11 cellular contexts compared by ENCODE assay signal in genomic region chr1:159867322-159868064, GRCh38. TPM values are rescaled to one million over a fixed set of nuclear protein-coding genes. Genes with fewer than 3 reads are reported as not detected.
DNase-seq lines count a peak whose midpoint lies in the region; ATAC-seq and TF ChIP-seq lines count a peak whose summit lies in the region.
"Had no signal": no experiment of that assay in that cellular context is flagged by ENCODE, and none has a peak within 500 bp of the region (broad histone marks: within the 10 kb centered on the region; RNA-seq: fewer than 3 reads in every experiment).

No MANE protein-coding gene starts in this region.

- H3K36me3 Mint-ChIP-seq in T-helper 17 cell (ENCODE audit: low read depth), result peaks cover 4% of the 10 kb centered on the region
- H3K36me3 Mint-ChIP-seq: natural killer cell treated with Interleukin-12 subunit alpha and Interleukin-12 subunit beta and Interleukin-15 and Interleukin-18, amount 100 ng/mL, for 72 hours had no signal

- H3K27me3 Mint-ChIP-seq in T-helper 17 cell, result peaks cover 13% of the 10 kb centered on the region

- no peaks in the 10 kb centered on the region for H3K27me3 ChIP-seq in kidney epithelial cell (ENCODE audit: control insufficient read depth, insufficient read depth, low read length)

- H3K4me3 Mint-ChIP-seq in T-helper 17 cell, result no peak overlapping the region
- H3K4me3 Mint-ChIP-seq: natural killer cell treated with Interleukin-12 subunit alpha and Interleukin-12 subunit beta and Interleukin-15 and Interleukin-18, amount 100 ng/mL, for 72 hours; stimulated activated memory B cell treated with anti-CD40 and anti-IgM and Interleukin-4, amounts not matched to agents 10 μg/mL and 1 μg/mL and 100 μg/mL, for 72 hours had no signal

- no peak overlapping the region for H3K4me3 ChIP-seq in kidney epithelial cell (ENCODE audit: low read depth, low read length)

- H3K27ac ChIP-seq in 22Rv1, result peak overlapping the region; percentile 32

- TF ChIP-seq CTCF in 22Rv1 (IDR thresholded peaks at IDR 0.05), result no peak
- TF ChIP-seq CTCF in kidney epithelial cell (IDR thresholded peaks at IDR 0.05; ENCODE audit: insufficient read depth, low read length, poor library complexity, severe bottlenecking), result no peak

- DNase-seq in NCI-H1436 (lab: John Stamatoyannopoulos, UW) (peak; percentile 82), T-helper 17 cell (no peak), kidney epithelial cell (ENCODE audit: low read depth) (peak; percentile 51), SKM-1 treated with dmso at 0.1 percent for 144 hours (lab: John Stamatoyannopoulos, UW; ENCODE audit: unreplicated experiment) (no peak), pons (ENCODE audit: low spot score) (no peak)

- H3K4me1 Mint-ChIP-seq in T-helper 17 cell, result peaks cover 13% of the 10 kb centered on the region
- H3K4me1 Mint-ChIP-seq: stimulated activated memory B cell treated with anti-CD40 and anti-IgM and Interleukin-4, amounts not matched to agents 10 μg/mL and 1 μg/mL and 100 μg/mL, for 72 hours had no signal

- no peaks in the 10 kb centered on the region for H3K9me3 ChIP-seq in T-helper 17 cell (ENCODE audit: control insufficient read depth, low read length, poor library complexity, severe bottlenecking)

- no peaks in the 10 kb centered on the region for H3K36me3 ChIP-seq in kidney epithelial cell (ENCODE audit: control insufficient read depth, insufficient read depth, low read length)

- no peak for ATAC-seq in T-helper 17 cell
- no peak for ATAC-seq in GM18870 (IDR thresholded peaks at IDR 0.05; ENCODE audit: unreplicated experiment)
- ATAC-seq in GM21825 (IDR thresholded peaks at IDR 0.05; ENCODE audit: unreplicated experiment), result no peak
- ATAC-seq: natural killer cell treated with Interleukin-12 subunit alpha and Interleukin-12 subunit beta and Interleukin-15 and Interleukin-18, amount 100 ng/mL, for 72 hours; stimulated activated memory B cell treated with anti-CD40 and anti-IgM and Interleukin-4, amounts not matched to agents 10 μg/mL and 1 μg/mL and 100 μg/mL, for 72 hours had no signal

- peak overlapping the region; percentile 74 for H3K27ac Mint-ChIP-seq in T-helper 17 cell
- H3K27ac Mint-ChIP-seq: stimulated activated memory B cell treated with anti-CD40 and anti-IgM and Interleukin-4, amounts not matched to agents 10 μg/mL and 1 μg/mL and 100 μg/mL, for 72 hours had no signal

RNA-seq across cellular contexts. Expression of gene VSIG8, which starts 5.0 kb away (rescaled TPM):
- total RNA-seq in T-helper 17 cell, result not detected
- 0.07 TPM in 1 of 2 replicates, not detected in the other for total RNA-seq in kidney epithelial cell
- total RNA-seq: natural killer cell treated with Interleukin-12 subunit alpha and Interleukin-12 subunit beta and Interleukin-15 and Interleukin-18, amount 100 ng/mL, for 72 hours; T-helper 1 cell treated with Interleukin-12 subunit alpha and Interleukin-12 subunit beta and Interleukin-4 antibody, amounts not matched to agents 30 ng/mL and 1 ng/mL, for 36 hours had no signal

RNA-seq across cellular contexts. Expression of gene CFAP45, which starts 32.5 kb away (rescaled TPM):
- total RNA-seq in T-helper 17 cell (1 to 10 TPM; 4.6 to 6.3 TPM), kidney epithelial cell (0.21 and 2.0 TPM in 2 replicates)

RNA-seq across cellular contexts. Expression of gene SLAMF8, which starts 40.8 kb away (rescaled TPM):
- under 1 TPM in 1 of 2 donors, not detected in 1; 0.44 TPM for total RNA-seq in T-helper 17 cell
- 0.04 and 0.14 TPM in 2 replicates for total RNA-seq in kidney epithelial cell

RNA-seq across cellular contexts. Expression of gene TAGLN2, which starts 57.8 kb away (rescaled TPM):
- 100 to 1,000 TPM; 515 to 717 TPM for total RNA-seq in T-helper 17 cell
- total RNA-seq in kidney epithelial cell, result 700 and 719 TPM in 2 replicates

Comparison
In these comparisons a context has a peak if more than half of its experiments do, and no peak if none do; other contexts are left out.
1. DNase-seq: peak in NCI-H1436 (single experiment) and kidney epithelial cell (single experiment); none in T-helper 17 cell (0 of 3), SKM-1 treated with dmso at 0.1 percent for 144 hours (single experiment) and pons (single experiment).